In genomic region chr12:120669055-120669828, GRCh38 we compare ENCODE assay signal across 2 cellular contexts.
TF ChIP-seq lines count a peak whose summit lies in the region.

No MANE protein-coding gene starts in this region.

TF ChIP-seq in H1, 55 proteins besides CTCF, POLR2A, EP300 and RAD21:
- no peak for TF ChIP-seq JUN (IDR thresholded peaks at IDR 0.05; ENCODE audit: low read depth, low read length)
- no peak for TF ChIP-seq EGR1 (IDR thresholded peaks at IDR 0.05; ENCODE audit: borderline replicate concordance, low read depth, low read length)
- no peak for TF ChIP-seq RBBP5 (IDR thresholded peaks at IDR 0.05; ENCODE audit: borderline replicate concordance, low read depth, low read length)
- no peak for TF ChIP-seq MAFK (IDR thresholded peaks at IDR 0.05; ENCODE audit: low read depth, low read length)
- TF ChIP-seq CHD1 (IDR thresholded peaks at IDR 0.05; ENCODE audit: low read depth, low read length) = no peak
- TF ChIP-seq CBX5 (IDR thresholded peaks at IDR 0.05; ENCODE audit: low read depth, low read length) = no peak
- TF ChIP-seq SRF (IDR thresholded peaks at IDR 0.05; ENCODE audit: low read depth, low read length) = no peak
- no peak for TF ChIP-seq NANOG (IDR thresholded peaks at IDR 0.05; ENCODE audit: insufficient read depth, low read depth, low read length, poor library complexity, severe bottlenecking)

TF ChIP-seq in HEK293T, 16 proteins besides CTCF, POLR2A, EP300 and RAD21:
- TF ChIP-seq TARDBP (IDR thresholded peaks at IDR 0.05) = no peak
- no peak for TF ChIP-seq ZNF384 (IDR thresholded peaks at IDR 0.05)
- no peak for TF ChIP-seq L3MBTL2 (conservative IDR thresholded peaks at IDR 0.05)
- TF ChIP-seq BHLHE40 (IDR thresholded peaks at IDR 0.05; ENCODE audit: borderline replicate concordance) = no peak
- TF ChIP-seq FOXA1 (IDR thresholded peaks at IDR 0.05) = no peak
